8 cellular contexts compared by ENCODE assay signal in the genomic region with DNA sequence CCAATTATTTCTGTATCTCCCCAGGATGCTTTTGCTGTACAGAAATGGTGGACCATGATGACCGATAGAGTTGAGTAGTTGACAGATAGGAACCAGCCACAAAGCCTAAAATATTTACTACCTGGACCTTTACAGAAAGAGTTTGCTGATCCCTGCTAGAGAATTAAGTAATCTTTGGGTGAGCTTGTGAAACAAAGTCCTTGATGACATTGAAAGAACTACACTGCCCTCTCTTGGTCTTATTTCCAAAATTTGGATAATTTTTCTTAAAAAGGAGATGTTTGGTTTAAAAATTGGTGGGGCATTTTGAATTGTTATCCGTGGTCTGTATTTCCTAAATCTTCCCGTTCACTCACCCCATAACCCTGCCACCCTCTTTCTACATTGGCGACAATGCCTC. TPM values are rescaled to one million over a fixed set of nuclear protein-coding genes. Genes with fewer than 3 reads are reported as not detected.
DNase-seq lines count a peak whose midpoint lies in the region; ATAC-seq and TF ChIP-seq lines count a peak whose summit lies in the region.

No MANE protein-coding gene starts in this region.

- no peak for ATAC-seq in GM21786 (IDR thresholded peaks at IDR 0.05; ENCODE audit: unreplicated experiment)

- H3K4me1 Mint-ChIP-seq in activated CD4-positive, alpha-beta T cell treated with anti-CD3 and anti-CD28 coated beads, Interleukin-2, amount 10 ng/mL, durations not matched to agents 24 days and 14 days, result peaks cover 13% of the 10 kb centered on the region
- H3K4me1 Mint-ChIP-seq in chondrocyte (ENCODE audit: low read depth), result no peaks in the 10 kb centered on the region
- peaks cover 12% of the 10 kb centered on the region for H3K4me1 Mint-ChIP-seq in activated T-helper 1 cell treated with anti-CD3 and anti-CD28 coated beads, Interleukin-12 subunit alpha, Interleukin-12 subunit beta, Interleukin-2, Interleukin-4 antibody, amounts not matched to agents 30 ng/mL and 10 ng/mL and 1 ng/mL, durations not matched to agents 14 hours and 24 hours and 36 hours (ENCODE audit: low read depth)

- H3K9me3 Mint-ChIP-seq in activated CD4-positive, alpha-beta T cell treated with anti-CD3 and anti-CD28 coated beads, Interleukin-2, amount 10 ng/mL, durations not matched to agents 24 days and 14 days, result no peaks in the 10 kb centered on the region
- no peaks in the 10 kb centered on the region for H3K9me3 Mint-ChIP-seq in chondrocyte (ENCODE audit: low read depth)
- H3K9me3 Mint-ChIP-seq in activated T-helper 1 cell treated with anti-CD3 and anti-CD28 coated beads, Interleukin-12 subunit alpha, Interleukin-12 subunit beta, Interleukin-2, Interleukin-4 antibody, amounts not matched to agents 30 ng/mL and 10 ng/mL and 1 ng/mL, durations not matched to agents 14 hours and 24 hours and 36 hours, result no peaks in the 10 kb centered on the region

- intact Hi-C loops in activated CD4-positive, alpha-beta T cell treated with anti-CD3 and anti-CD28 coated beads, Interleukin-2, amount 10 ng/mL, durations not matched to agents 24 days and 14 days (cut with micrococcal nuclease), result loop anchor here (1.0 kb wide), 1 partner anchor 9 kb away; no protein-coding TSS in a partner anchor
- intact Hi-C loops in activated T-helper 1 cell treated with anti-CD3 and anti-CD28 coated beads, Interleukin-12 subunit alpha, Interleukin-12 subunit beta, Interleukin-2, Interleukin-4 antibody, amounts not matched to agents 30 ng/mL and 10 ng/mL and 1 ng/mL, durations not matched to agents 14 hours and 24 hours and 36 hours (cut with micrococcal nuclease), result loop anchor here (1.0 to 5.0 kb wide), 3 partner anchors 48 to 498 kb away; no protein-coding TSS in a partner anchor

- peak; percentile 85 for TF ChIP-seq CTCF in chondrocyte (IDR thresholded peaks at IDR 0.05)

- H3K4me3 Mint-ChIP-seq in activated CD4-positive, alpha-beta T cell treated with anti-CD3 and anti-CD28 coated beads, Interleukin-2, amount 10 ng/mL, durations not matched to agents 24 days and 14 days, result no peak overlapping the region
- H3K4me3 Mint-ChIP-seq in chondrocyte (ENCODE audit: unreplicated experiment), result no peak overlapping the region
- no peak overlapping the region for H3K4me3 Mint-ChIP-seq in activated T-helper 1 cell treated with anti-CD3 and anti-CD28 coated beads, Interleukin-12 subunit alpha, Interleukin-12 subunit beta, Interleukin-2, Interleukin-4 antibody, amounts not matched to agents 30 ng/mL and 10 ng/mL and 1 ng/mL, durations not matched to agents 14 hours and 24 hours and 36 hours

- H3K27me3 Mint-ChIP-seq in activated CD4-positive, alpha-beta T cell treated with anti-CD3 and anti-CD28 coated beads, Interleukin-2, amount 10 ng/mL, durations not matched to agents 24 days and 14 days, result no peaks in the 10 kb centered on the region
- no peaks in the 10 kb centered on the region for H3K27me3 Mint-ChIP-seq in chondrocyte (ENCODE audit: low read depth)
- H3K27me3 Mint-ChIP-seq in activated T-helper 1 cell treated with anti-CD3 and anti-CD28 coated beads, Interleukin-12 subunit alpha, Interleukin-12 subunit beta, Interleukin-2, Interleukin-4 antibody, amounts not matched to agents 30 ng/mL and 10 ng/mL and 1 ng/mL, durations not matched to agents 14 hours and 24 hours and 36 hours (ENCODE audit: insufficient read depth), result no peaks in the 10 kb centered on the region

- peak; percentile 67 for DNase-seq in activated CD4-positive, alpha-beta T cell treated with anti-CD3 and anti-CD28 coated beads, Interleukin-2, amount 10 ng/mL, durations not matched to agents 24 days and 14 days
- DNase-seq in activated CD4-positive, alpha-beta T cell treated with anti-CD3 and anti-CD28 coated beads, Interleukin-2, amount 50 U/mL, for 1 hour, result no peak
- peak; percentile 56 for DNase-seq in NCI-H2196 (lab: John Stamatoyannopoulos, UW; ENCODE audit: unreplicated experiment)
- no peak for DNase-seq in chondrocyte (ENCODE audit: low spot score)
- peak; percentile 56 for DNase-seq in midbrain (lab: John Stamatoyannopoulos, UW)
- DNase-seq in activated T-helper 1 cell treated with anti-CD3 and anti-CD28 coated beads, Interleukin-12 subunit alpha, Interleukin-12 subunit beta, Interleukin-2, Interleukin-4 antibody, amounts not matched to agents 30 ng/mL and 10 ng/mL and 1 ng/mL, durations not matched to agents 14 hours and 24 hours and 36 hours (ENCODE audit: low spot score), result no peak
- no peak for DNase-seq in activated gamma-delta T cell treated with Interleukin-2 at 50 U/mL for 16 hours

- H3K36me3 Mint-ChIP-seq in activated CD4-positive, alpha-beta T cell treated with anti-CD3 and anti-CD28 coated beads, Interleukin-2, amount 10 ng/mL, durations not matched to agents 24 days and 14 days (ENCODE audit: low read depth), result no peaks in the 10 kb centered on the region
- H3K36me3 Mint-ChIP-seq in chondrocyte (ENCODE audit: low read depth), result no peaks in the 10 kb centered on the region
- H3K36me3 Mint-ChIP-seq in activated T-helper 1 cell treated with anti-CD3 and anti-CD28 coated beads, Interleukin-12 subunit alpha, Interleukin-12 subunit beta, Interleukin-2, Interleukin-4 antibody, amounts not matched to agents 30 ng/mL and 10 ng/mL and 1 ng/mL, durations not matched to agents 14 hours and 24 hours and 36 hours (ENCODE audit: low read depth), result no peaks in the 10 kb centered on the region

- H3K27ac Mint-ChIP-seq in activated CD4-positive, alpha-beta T cell treated with anti-CD3 and anti-CD28 coated beads, Interleukin-2, amount 10 ng/mL, durations not matched to agents 24 days and 14 days, result no peak overlapping the region
- H3K27ac Mint-ChIP-seq in chondrocyte (ENCODE audit: unreplicated experiment), result no peak overlapping the region
- no peak overlapping the region for H3K27ac Mint-ChIP-seq in activated T-helper 1 cell treated with anti-CD3 and anti-CD28 coated beads, Interleukin-12 subunit alpha, Interleukin-12 subunit beta, Interleukin-2, Interleukin-4 antibody, amounts not matched to agents 30 ng/mL and 10 ng/mL and 1 ng/mL, durations not matched to agents 14 hours and 24 hours and 36 hours

RNA-seq across cellular contexts. Expression of a gene that starts 13.7 kb away (rescaled TPM):
- total RNA-seq in activated CD4-positive, alpha-beta T cell treated with anti-CD3 and anti-CD28 coated beads, Interleukin-2, amount 10 ng/mL, durations not matched to agents 24 days and 14 days, result 11.7 and 15.4 TPM in 2 replicates
- total RNA-seq in chondrocyte, result 32.9 to 55.1 TPM (median 37.1 TPM) in 3 replicates
- 7.6 and 8.8 TPM in 2 replicates for total RNA-seq in activated T-helper 1 cell treated with anti-CD3 and anti-CD28 coated beads, Interleukin-12 subunit alpha, Interleukin-12 subunit beta, Interleukin-2, Interleukin-4 antibody, amounts not matched to agents 30 ng/mL and 10 ng/mL and 1 ng/mL, durations not matched to agents 14 hours and 24 hours and 36 hours

RNA-seq across cellular contexts. Expression of a gene that starts 17.1 kb away (rescaled TPM):
- total RNA-seq in activated CD4-positive, alpha-beta T cell treated with anti-CD3 and anti-CD28 coated beads, Interleukin-2, amount 10 ng/mL, durations not matched to agents 24 days and 14 days, result 57.9 and 58.4 TPM in 2 replicates
- 10.9 to 15.3 TPM (median 13.9 TPM) in 3 replicates for total RNA-seq in chondrocyte
- 57.9 and 59.1 TPM in 2 replicates for total RNA-seq in activated T-helper 1 cell treated with anti-CD3 and anti-CD28 coated beads, Interleukin-12 subunit alpha, Interleukin-12 subunit beta, Interleukin-2, Interleukin-4 antibody, amounts not matched to agents 30 ng/mL and 10 ng/mL and 1 ng/mL, durations not matched to agents 14 hours and 24 hours and 36 hours

Comparison
In these comparisons a context has a peak if more than half of its experiments do, and no peak if none do; other contexts are left out.
1. DNase-seq: peak in activated CD4-positive, alpha-beta T cell treated with anti-CD3 and anti-CD28 coated beads, Interleukin-2, amount 10 ng/mL, durations not matched to agents 24 days and 14 days (single experiment), NCI-H2196 (single experiment) and midbrain (single experiment); none in activated CD4-positive, alpha-beta T cell treated with anti-CD3 and anti-CD28 coated beads, Interleukin-2, amount 50 U/mL, for 1 hour (single experiment), chondrocyte (single experiment), activated T-helper 1 cell treated with anti-CD3 and anti-CD28 coated beads, Interleukin-12 subunit alpha, Interleukin-12 subunit beta, Interleukin-2, Interleukin-4 antibody, amounts not matched to agents 30 ng/mL and 10 ng/mL and 1 ng/mL, durations not matched to agents 14 hours and 24 hours and 36 hours (single experiment) and activated gamma-delta T cell treated with Interleukin-2 at 50 U/mL for 16 hours (single experiment).